In genomic region chr10:87976101-87976743, GRCh38 we compare ENCODE assay signal across 14 cellular contexts.
A peak's percentile ranks its signal among the peaks of the same experiment; 100 is the strongest.
DNase-seq lines count a peak whose midpoint lies in the region; ATAC-seq and TF ChIP-seq lines count a peak whose summit lies in the region.
"Had no signal": no experiment of that assay in that cellular context is flagged by ENCODE, and none has a peak within 500 bp of the region (broad histone marks: within the 10 kb centered on the region; RNA-seq: fewer than 3 reads in every experiment).

No MANE protein-coding gene starts in this region.

- CTCF ChIA-PET in IMR-90 (lab: Yijun Ruan, JAX) = interaction anchor here (0.8 kb wide), 1 partner anchor 723 kb away, joined by 5 read pairs; no protein-coding TSS in a partner anchor
- CTCF ChIA-PET in mammary epithelial cell (lab: Charles Lee; ENCODE audit: low non-redundant PET) = no interaction called here

- H3K9ac ChIP-seq in IMR-90 (ENCODE audit: low read depth, low read length) (no peak overlapping the region), mammary epithelial cell (ENCODE audit: insufficient read depth, low read length) (no peak overlapping the region), neuronal stem cell (ENCODE audit: low read depth, low read length, poor library complexity) (no peak overlapping the region)

- H3K27me3 ChIP-seq in IMR-90 (ENCODE audit: control insufficient read depth, insufficient read depth, low read length) (no peaks in the 10 kb centered on the region; the same call in 1 of the 2 replicates), mammary epithelial cell (ENCODE audit: insufficient read depth, low read length) (no peaks in the 10 kb centered on the region), neuronal stem cell (ENCODE audit: control insufficient read depth in 3 of 3, insufficient read depth in 3 of 3, low read depth in 1 of 3, low read length in 3 of 3) (no peaks in the 10 kb centered on the region)

- H4K20me1 ChIP-seq in IMR-90 (ENCODE audit: insufficient read depth, low read length) (no peaks in the 10 kb centered on the region), mammary epithelial cell (ENCODE audit: insufficient read depth, low read length) (no peaks in the 10 kb centered on the region)

- H3K23ac ChIP-seq in IMR-90 (ENCODE audit: low read depth, low read length) (no peak overlapping the region), neuronal stem cell (ENCODE audit: low read depth, low read length, poor library complexity) (no peak overlapping the region)

- no peak overlapping the region for H3K4ac ChIP-seq in IMR-90 (ENCODE audit: low read depth, low read length)
- H3K4ac ChIP-seq in neuronal stem cell (ENCODE audit: low read length) = no peak overlapping the region

- H3K4me2 ChIP-seq in IMR-90 (ENCODE audit: low read depth, low read length) = no peak overlapping the region
- H3K4me2 ChIP-seq in mammary epithelial cell (ENCODE audit: insufficient read depth, low read depth, low read length) = no peak overlapping the region
- H3K4me2 ChIP-seq in neuronal stem cell (ENCODE audit: insufficient read depth, low read length, poor library complexity, severe bottlenecking) = no peak overlapping the region

- ATAC-seq in IMR-90 (ENCODE audit: low read depth) = no peak
- no peak for ATAC-seq in GM19324 (IDR thresholded peaks at IDR 0.05; ENCODE audit: low FRiP score, unreplicated experiment)
- ATAC-seq in GM18502 (IDR thresholded peaks at IDR 0.05; ENCODE audit: poor library complexity, unreplicated experiment) = no peak
- ATAC-seq: right cardiac atrium had no signal

- H3K79me2 ChIP-seq in mammary epithelial cell (ENCODE audit: insufficient read depth, low read length) = no peaks in the 10 kb centered on the region

- no peak overlapping the region for H4K91ac ChIP-seq in IMR-90 (ENCODE audit: insufficient read depth, low read depth, low read length)
- no peak overlapping the region for H4K91ac ChIP-seq in neuronal stem cell (ENCODE audit: low read depth, low read length, poor library complexity)

- in situ Hi-C loops in IMR-90 (cut with MboI; ENCODE audit: low sequenced_read_pairs) (no loop called here), mammary epithelial cell (cut with MboI; ENCODE audit: low sequenced_read_pairs in 2 of 2) (no loop called here)

- TF ChIP-seq RAD21 in IMR-90 (IDR thresholded peaks at IDR 0.05; ENCODE audit: low read length) = no peak

- H2AK9ac ChIP-seq in IMR-90 (replicated peaks; ENCODE audit: low read depth, low read length, poor library complexity) = no peak overlapping the region

- no peak overlapping the region for H3K56ac ChIP-seq in IMR-90 (ENCODE audit: extremely low read depth, insufficient read depth, low read length)

- no peak for TF ChIP-seq CTCF in IMR-90 (conservative IDR thresholded peaks at IDR 0.05; ENCODE audit: low read depth, low read length)
- TF ChIP-seq CTCF in mammary epithelial cell (conservative IDR thresholded peaks at IDR 0.05 in 1 of 2, IDR thresholded peaks at IDR 0.05 in 1 of 2; ENCODE audit: extremely low read depth in 1 of 2, insufficient read depth in 1 of 2, low read depth in 1 of 2, low read length in 2 of 2) = no peak
- no peak for TF ChIP-seq CTCF in lower leg skin (IDR thresholded peaks at IDR 0.05)

- no peaks in the 10 kb centered on the region for H3K36me3 ChIP-seq in IMR-90 (ENCODE audit: control insufficient read depth, insufficient read depth, low read length)
- no peaks in the 10 kb centered on the region for H3K36me3 ChIP-seq in mammary epithelial cell (ENCODE audit: insufficient read depth, low read length)
- H3K36me3 ChIP-seq in neuronal stem cell (replicated peaks in 1 of 2; ENCODE audit: control insufficient read depth in 2 of 2, insufficient read depth in 2 of 2, low read length in 2 of 2) = no peaks in the 10 kb centered on the region

- POLR2A ChIA-PET in IMR-90 (lab: Charles Lee; ENCODE audit: unreplicated experiment) = interaction anchor here (0.6 kb wide), 1 partner anchor 87 kb away, joined by 3 read pairs; no protein-coding TSS in a partner anchor

- H2BK120ac ChIP-seq in IMR-90 (ENCODE audit: low read depth, low read length) (no peak overlapping the region), neuronal stem cell (ENCODE audit: low read depth, low read length) (no peak overlapping the region)

- intact Hi-C loops in IMR-90 (cut with micrococcal nuclease) (loop anchor here (10.0 kb wide), 2 partner anchors 409 to 579 kb away; no protein-coding TSS in a partner anchor), mammary epithelial cell (cut with micrococcal nuclease) (loop anchor here (5.0 to 10.0 kb wide), 3 partner anchors 136 to 579 kb away; no protein-coding TSS in a partner anchor), lower leg skin (cut with DNase I; ENCODE audit: low total_unique reads) (no loop called here)

- H3K27ac ChIP-seq in IMR-90 (ENCODE audit: insufficient read depth, low read length) (no peak overlapping the region), mammary epithelial cell (ENCODE audit: insufficient read depth, low read depth, low read length) (no peak overlapping the region), neuronal stem cell (replicated peaks; ENCODE audit: low read length) (no peak overlapping the region)
- H3K27ac ChIP-seq: epithelial cell of prostate had no signal

- no peak overlapping the region for H2BK12ac ChIP-seq in neuronal stem cell (ENCODE audit: low read length)

- H2BK5ac ChIP-seq in IMR-90 (ENCODE audit: low read depth, low read length, poor library complexity, severe bottlenecking) (no peak overlapping the region), neuronal stem cell (ENCODE audit: low read length) (no peak overlapping the region)

- H3K79me1 ChIP-seq in IMR-90 (ENCODE audit: low read depth in 1 of 2, low read length in 2 of 2) (no peaks in the 10 kb centered on the region), neuronal stem cell (ENCODE audit: low read depth, low read length) (no peaks in the 10 kb centered on the region)

- TF ChIP-seq POLR2A in IMR-90 (IDR thresholded peaks at IDR 0.05; ENCODE audit: low read depth, low read length) (no peak), lower leg skin (IDR thresholded peaks at IDR 0.05) (no peak)

- no peak overlapping the region for H4K5ac ChIP-seq in IMR-90 (ENCODE audit: low read depth, low read length)

- DNase-seq in EL = peak; percentile 30
- peak; percentile 42 for DNase-seq in IMR-90
- peak; percentile 52 for DNase-seq in mammary epithelial cell
- peak; percentile 16 for DNase-seq in kidney tubule cell (ENCODE audit: low spot score)
- no peak for DNase-seq in neuronal stem cell (ENCODE audit: low spot score)
- DNase-seq in lower leg skin (ENCODE audit: low spot score in 2 of 2) = no peak
- DNase-seq: kidney glomerular epithelial cell, NCI-H1417, occipital lobe, right cardiac atrium, SHP77 had no signal

- no peaks in the 10 kb centered on the region for H3K9me3 ChIP-seq in IMR-90 (ENCODE audit: control insufficient read depth, insufficient read depth, low read length)
- H3K9me3 ChIP-seq in mammary epithelial cell (replicated peaks; ENCODE audit: insufficient read depth, low read length) = no peaks in the 10 kb centered on the region
- no peaks in the 10 kb centered on the region for H3K9me3 ChIP-seq in neuronal stem cell (replicated peaks in 1 of 2; ENCODE audit: control insufficient read depth in 2 of 2, insufficient read depth in 1 of 2, low read depth in 1 of 2, low read length in 2 of 2)

- H2BK15ac ChIP-seq in IMR-90 (ENCODE audit: low read depth, low read length) (no peak overlapping the region), neuronal stem cell (ENCODE audit: low read length) (no peak overlapping the region)

- H3K4me3 ChIP-seq in IMR-90 (ENCODE audit: insufficient read depth, low read depth, low read length) = no peak overlapping the region
- H3K4me3 ChIP-seq in mammary epithelial cell (replicated peaks in 1 of 3; ENCODE audit: insufficient read depth in 1 of 3, low read depth in 2 of 3, low read length in 3 of 3) = no peak overlapping the region
- no peak overlapping the region for H3K4me3 ChIP-seq in neuronal stem cell (ENCODE audit: low read length in 2 of 2)
- no peak overlapping the region for H3K4me3 ChIP-seq in lower leg skin (ENCODE audit: low read depth, poor library complexity, severe bottlenecking)

- H3K4me1 ChIP-seq in IMR-90 (ENCODE audit: control insufficient read depth, insufficient read depth, low read length) (peaks cover 3% of the 10 kb centered on the region; the same call in 1 of the 2 replicates), mammary epithelial cell (ENCODE audit: insufficient read depth, low read length) (peaks cover 13% of the 10 kb centered on the region), neuronal stem cell (ENCODE audit: control insufficient read depth in 2 of 2, insufficient read depth in 1 of 2, low read depth in 1 of 2, low read length in 2 of 2) (peaks cover 0 to 3% of the 10 kb centered on the region in 2 donors)

- H2AFZ ChIP-seq in IMR-90 (replicated peaks; ENCODE audit: low read length, poor library complexity) (no peak overlapping the region), mammary epithelial cell (ENCODE audit: low read depth, low read length) (no peak overlapping the region), neuronal stem cell (ENCODE audit: low read length) (no peak overlapping the region)

- no peak overlapping the region for H4K8ac ChIP-seq in IMR-90 (ENCODE audit: low read depth in 2 of 2, low read length in 2 of 2)
- no peak overlapping the region for H4K8ac ChIP-seq in neuronal stem cell (ENCODE audit: low read depth, low read length)

- no peak overlapping the region for H3K18ac ChIP-seq in IMR-90 (ENCODE audit: low read depth, low read length)
- H3K18ac ChIP-seq in neuronal stem cell (ENCODE audit: low read length) = no peak overlapping the region

- H3K14ac ChIP-seq in IMR-90 (replicated peaks; ENCODE audit: low read depth, low read length) = no peak overlapping the region
- no peak overlapping the region for H3K14ac ChIP-seq in neuronal stem cell (ENCODE audit: low read length)

- no CpG with 5 or more reads among the region's 4 CpGs for WGBS in IMR-90 (ENCODE audit: extremely low coverage in 2 of 2, insufficient read length in 1 of 2), 2 experiments
- 49% methylated on average over 4 of the region's 4 CpGs for WGBS in mammary epithelial cell (ENCODE audit: low coverage, missing lambda C conversion rate)
- WGBS in neuronal stem cell (ENCODE audit: extremely low coverage in 2 of 2, insufficient read length in 2 of 2, insufficient replicate concordance in 1 of 2), 2 donors = no CpG with 5 or more reads among the region's 4 CpGs
- WGBS in lower leg skin, 2 donors = 63 to 66% methylated on average over 4 of the region's 4 CpGs

- no peak overlapping the region for H2BK20ac ChIP-seq in IMR-90 (ENCODE audit: low read depth, low read length)

- no peaks in the 10 kb centered on the region for H3K9me1 ChIP-seq in IMR-90 (ENCODE audit: insufficient read depth, low read length)

- H2AK5ac ChIP-seq in IMR-90 (ENCODE audit: low read depth, low read length) (no peak overlapping the region), neuronal stem cell (ENCODE audit: low read depth, low read length) (no peak overlapping the region)

- dilution Hi-C loops in IMR-90 (cut with HindIII; ENCODE audit: low sequenced_read_pairs, unreplicated experiment) (no loop called here), mammary epithelial cell (cut with HindIII; ENCODE audit: low sequenced_read_pairs) (no loop called here)

- BruUV-seq in IMR-90 (replicated peaks; lab: Mats Ljungman, UMichigan) (no TSS peak), mammary epithelial cell (replicated peaks; lab: Mats Ljungman, UMichigan) (no TSS peak)

TF ChIP-seq in IMR-90, 13 proteins besides CTCF, POLR2A, EP300 and RAD21 (continues in another document):
- no peak for TF ChIP-seq SMC3 (IDR thresholded peaks at IDR 0.05; ENCODE audit: low read depth, low read length)

Comparison
In these comparisons a context has a peak if more than half of its experiments do, and no peak if none do; other contexts are left out.
1. DNase-seq: peak in EL (single experiment), IMR-90 (single experiment), mammary epithelial cell (single experiment) and kidney tubule cell (single experiment); none in neuronal stem cell (single experiment) and lower leg skin (0 of 2).